In the genomic region with DNA sequence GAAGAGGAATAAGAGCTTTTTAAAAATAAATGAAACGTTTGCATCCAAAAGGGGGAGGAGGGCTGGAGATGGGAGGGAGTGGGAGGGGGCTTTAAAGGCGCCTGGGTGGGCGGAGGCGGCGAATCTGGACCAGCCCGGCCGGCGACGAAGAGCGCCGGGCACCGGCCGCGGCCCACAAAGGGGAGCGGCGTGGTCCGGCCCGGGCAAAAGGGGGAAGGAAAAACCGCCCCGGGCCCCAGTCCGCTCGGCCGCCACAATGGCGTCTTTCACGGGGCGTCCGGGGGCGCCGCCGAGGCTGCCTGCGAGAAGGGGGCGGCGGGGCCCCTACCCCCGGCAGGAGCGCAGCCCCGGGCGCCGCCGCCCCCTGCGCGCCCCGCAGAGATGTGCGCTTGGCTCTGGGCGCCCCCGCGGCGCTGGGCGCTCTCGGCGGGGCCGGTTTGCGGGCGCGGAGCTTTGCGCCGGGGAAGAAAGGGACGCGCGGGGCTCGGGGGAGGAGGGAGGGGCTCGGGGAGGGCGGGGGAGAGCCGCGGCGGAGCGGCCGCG, we compare ENCODE assay signal across 8 cellular contexts.
DNase-seq lines count a peak whose midpoint lies in the region; ATAC-seq and TF ChIP-seq lines count a peak whose summit lies in the region.

No MANE protein-coding gene starts in this region.

- POLR2A ChIA-PET in HEK293 (lab: Yijun Ruan, JAX): interaction anchor here (0.6 to 2.2 kb wide), 8 partner anchors 9 to 299 kb away, joined by 3 to 13 read pairs (median 4); a partner anchor contains a TSS
- POLR2A ChIA-PET in naive thymus-derived CD8-positive, alpha-beta T cell (lab: Charles Lee): no interaction called here

- no peaks in the 10 kb centered on the region for H3K9me3 ChIP-seq in BLaER1 treated with 17β-estradiol and CSF1 and Interleukin-3, amounts not matched to agents 10 nM and 100 nM (replicated peaks in 1 of 11)
- H3K9me3 ChIP-seq in HEK293 (ENCODE audit: control insufficient read depth, insufficient read depth, low read depth, low read length) (no peaks in the 10 kb centered on the region), iPS-18a (ENCODE audit: control insufficient read depth, low read depth, low read length) (no peaks in the 10 kb centered on the region)

- peak overlapping the region; percentile 66 to 83 (median 77) for H3K9ac ChIP-seq in BLaER1 treated with 17β-estradiol and CSF1 and Interleukin-3, amounts not matched to agents 10 nM and 100 nM
- H3K9ac ChIP-seq in iPS-18a (ENCODE audit: low read length): peak overlapping the region; percentile 81

- H3K4me3 Mint-ChIP-seq in naive thymus-derived CD8-positive, alpha-beta T cell: no peak overlapping the region

- TF ChIP-seq CTCF in HEK293 (tag by site-specific recombination; IDR thresholded peaks at IDR 0.05) (no peak), WI38 (IDR thresholded peaks at IDR 0.05; ENCODE audit: low read depth, low read length) (no peak)

- no peak for DNase-seq in activated CD4-positive, alpha-beta T cell treated with anti-CD3 and anti-CD28 coated beads, Interleukin-2, amount 50 U/mL, for 1 hour
- DNase-seq in naive thymus-derived CD8-positive, alpha-beta T cell: no peak
- no peak for DNase-seq in pons (ENCODE audit: low spot score)

- H3K4me1 Mint-ChIP-seq in naive thymus-derived CD8-positive, alpha-beta T cell: peaks cover 4 to 16% (median 14%) of the 10 kb centered on the region in 4 donors

- no peak overlapping the region for H3K27ac Mint-ChIP-seq in naive thymus-derived CD8-positive, alpha-beta T cell

- no peaks in the 10 kb centered on the region for H3K36me3 ChIP-seq in BLaER1 treated with 17β-estradiol and CSF1 and Interleukin-3, amounts not matched to agents 10 nM and 100 nM
- H3K36me3 ChIP-seq in HEK293 (ENCODE audit: control insufficient read depth in 2 of 2, insufficient read depth in 1 of 2, low read length in 2 of 2) (no peaks in the 10 kb centered on the region), iPS-18a (ENCODE audit: control insufficient read depth, low read depth, low read length) (no peaks in the 10 kb centered on the region)

- peaks cover 47 to 73% (median 65%) of the 10 kb centered on the region in 5 donors for H3K27me3 Mint-ChIP-seq in naive thymus-derived CD8-positive, alpha-beta T cell

- H3K27ac ChIP-seq in BLaER1 treated with 17β-estradiol and CSF1 and Interleukin-3, amounts not matched to agents 10 nM and 100 nM: peak overlapping the region in 8 of 11 experiments; percentile 50 to 82 (median 70); a peak in 14 of 22 replicates
- H3K27ac ChIP-seq in HEK293 (ENCODE audit: extremely low read depth, low read depth, low read length): peak overlapping the region; percentile 68; the same call in 1 of the 2 replicates
- H3K27ac ChIP-seq in iPS-18a (ENCODE audit: low read length): no peak overlapping the region
- peak overlapping the region; percentile 50 for H3K27ac ChIP-seq in temporal lobe (ENCODE audit: low read depth, low read length)

- H3K4me3 ChIP-seq in BLaER1 treated with 17β-estradiol and CSF1 and Interleukin-3, amounts not matched to agents 10 nM and 100 nM: peak overlapping the region; percentile 62 to 84 (median 72)
- H3K4me3 ChIP-seq in HEK293 (ENCODE audit: low read depth, low read length): peak overlapping the region; percentile 58
- peak overlapping the region; percentile 59 for H3K4me3 ChIP-seq in WI38 (ENCODE audit: low read depth, low read length)
- H3K4me3 ChIP-seq in iPS-18a (ENCODE audit: low read length): peak overlapping the region; percentile 74

- H3K36me3 Mint-ChIP-seq in naive thymus-derived CD8-positive, alpha-beta T cell: peaks cover 0 to 6% (median 4%) of the 10 kb centered on the region in 3 donors

- H3K4me2 ChIP-seq in BLaER1 treated with 17β-estradiol and CSF1 and Interleukin-3, amounts not matched to agents 10 nM and 100 nM: peak overlapping the region; percentile 70 to 97 (median 91)

- peaks cover 7 to 17% (median 10%) of the 10 kb centered on the region in 10 experiments for H3K4me1 ChIP-seq in BLaER1 treated with 17β-estradiol and CSF1 and Interleukin-3, amounts not matched to agents 10 nM and 100 nM
- H3K4me1 ChIP-seq in HEK293 (ENCODE audit: control insufficient read depth, insufficient read depth, low read length) (peaks cover 17% of the 10 kb centered on the region), iPS-18a (ENCODE audit: control insufficient read depth, low read depth, low read length) (peaks cover 26% of the 10 kb centered on the region)

- ATAC-seq in naive thymus-derived CD8-positive, alpha-beta T cell: no peak

- H4K20me1 ChIP-seq in BLaER1 treated with 17β-estradiol and CSF1 and Interleukin-3, amounts not matched to agents 10 nM and 100 nM: peaks cover 0 to 17% (median 0%) of the 10 kb centered on the region in 11 experiments; a peak in 6 of 22 replicates

- CTCF ChIA-PET in HEK293 (lab: Yijun Ruan, JAX): interaction anchor here (0.7 to 1.2 kb wide), 3 partner anchors 22 to 344 kb away, joined by 3 to 4 read pairs (median 3); no protein-coding TSS in a partner anchor

- H3K9me3 Mint-ChIP-seq in naive thymus-derived CD8-positive, alpha-beta T cell: peaks cover 0 to 2% (median 0%) of the 10 kb centered on the region in 9 donors

- H3K27me3 ChIP-seq in BLaER1 treated with 17β-estradiol and CSF1 and Interleukin-3, amounts not matched to agents 10 nM and 100 nM: peaks cover 71 to 96% (median 87%) of the 10 kb centered on the region in 11 experiments
- H3K27me3 ChIP-seq in iPS-18a (ENCODE audit: control insufficient read depth, insufficient read depth, low read length): peaks cover 32% of the 10 kb centered on the region

TF ChIP-seq in HEK293, 187 proteins besides CTCF, POLR2A, EP300 and RAD21 (continues in another document):
- TF ChIP-seq SP3 (tag by site-specific recombination; IDR thresholded peaks at IDR 0.05): peak; percentile 64
- TF ChIP-seq SALL2 (tag by site-specific recombination; IDR thresholded peaks at IDR 0.05; ENCODE audit: borderline replicate concordance): no peak
- no peak for TF ChIP-seq ZNF121 (tag by site-specific recombination; IDR thresholded peaks at IDR 0.05)
- peak; percentile 5; the same call in 1 of the 2 replicates for TF ChIP-seq ZBTB20 (tag by site-specific recombination; IDR thresholded peaks at IDR 0.05)
- TF ChIP-seq, protein P1, sequence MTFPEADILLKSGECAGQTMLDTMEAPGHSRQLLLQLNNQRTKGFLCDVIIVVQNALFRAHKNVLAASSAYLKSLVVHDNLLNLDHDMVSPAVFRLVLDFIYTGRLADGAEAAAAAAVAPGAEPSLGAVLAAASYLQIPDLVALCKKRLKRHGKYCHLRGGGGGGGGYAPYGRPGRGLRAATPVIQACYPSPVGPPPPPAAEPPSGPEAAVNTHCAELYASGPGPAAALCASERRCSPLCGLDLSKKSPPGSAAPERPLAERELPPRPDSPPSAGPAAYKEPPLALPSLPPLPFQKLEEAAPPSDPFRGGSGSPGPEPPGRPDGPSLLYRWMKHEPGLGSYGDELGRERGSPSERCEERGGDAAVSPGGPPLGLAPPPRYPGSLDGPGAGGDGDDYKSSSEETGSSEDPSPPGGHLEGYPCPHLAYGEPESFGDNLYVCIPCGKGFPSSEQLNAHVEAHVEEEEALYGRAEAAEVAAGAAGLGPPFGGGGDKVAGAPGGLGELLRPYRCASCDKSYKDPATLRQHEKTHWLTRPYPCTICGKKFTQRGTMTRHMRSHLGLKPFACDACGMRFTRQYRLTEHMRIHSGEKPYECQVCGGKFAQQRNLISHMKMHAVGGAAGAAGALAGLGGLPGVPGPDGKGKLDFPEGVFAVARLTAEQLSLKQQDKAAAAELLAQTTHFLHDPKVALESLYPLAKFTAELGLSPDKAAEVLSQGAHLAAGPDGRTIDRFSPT (tag by site-specific recombination; IDR thresholded peaks at IDR 0.05): no peak
- TF ChIP-seq TRIM28 (IDR thresholded peaks at IDR 0.05; ENCODE audit: borderline replicate concordance, low read length): no peak
- TF ChIP-seq ZNF654 (tag by site-specific recombination; IDR thresholded peaks at IDR 0.05; ENCODE audit: low read depth): no peak
- TF ChIP-seq ZNF169 (tag by site-specific recombination; IDR thresholded peaks at IDR 0.05): no peak
- no peak for TF ChIP-seq YY1 (tag by site-specific recombination; IDR thresholded peaks at IDR 0.05)
- TF ChIP-seq, protein P2, sequence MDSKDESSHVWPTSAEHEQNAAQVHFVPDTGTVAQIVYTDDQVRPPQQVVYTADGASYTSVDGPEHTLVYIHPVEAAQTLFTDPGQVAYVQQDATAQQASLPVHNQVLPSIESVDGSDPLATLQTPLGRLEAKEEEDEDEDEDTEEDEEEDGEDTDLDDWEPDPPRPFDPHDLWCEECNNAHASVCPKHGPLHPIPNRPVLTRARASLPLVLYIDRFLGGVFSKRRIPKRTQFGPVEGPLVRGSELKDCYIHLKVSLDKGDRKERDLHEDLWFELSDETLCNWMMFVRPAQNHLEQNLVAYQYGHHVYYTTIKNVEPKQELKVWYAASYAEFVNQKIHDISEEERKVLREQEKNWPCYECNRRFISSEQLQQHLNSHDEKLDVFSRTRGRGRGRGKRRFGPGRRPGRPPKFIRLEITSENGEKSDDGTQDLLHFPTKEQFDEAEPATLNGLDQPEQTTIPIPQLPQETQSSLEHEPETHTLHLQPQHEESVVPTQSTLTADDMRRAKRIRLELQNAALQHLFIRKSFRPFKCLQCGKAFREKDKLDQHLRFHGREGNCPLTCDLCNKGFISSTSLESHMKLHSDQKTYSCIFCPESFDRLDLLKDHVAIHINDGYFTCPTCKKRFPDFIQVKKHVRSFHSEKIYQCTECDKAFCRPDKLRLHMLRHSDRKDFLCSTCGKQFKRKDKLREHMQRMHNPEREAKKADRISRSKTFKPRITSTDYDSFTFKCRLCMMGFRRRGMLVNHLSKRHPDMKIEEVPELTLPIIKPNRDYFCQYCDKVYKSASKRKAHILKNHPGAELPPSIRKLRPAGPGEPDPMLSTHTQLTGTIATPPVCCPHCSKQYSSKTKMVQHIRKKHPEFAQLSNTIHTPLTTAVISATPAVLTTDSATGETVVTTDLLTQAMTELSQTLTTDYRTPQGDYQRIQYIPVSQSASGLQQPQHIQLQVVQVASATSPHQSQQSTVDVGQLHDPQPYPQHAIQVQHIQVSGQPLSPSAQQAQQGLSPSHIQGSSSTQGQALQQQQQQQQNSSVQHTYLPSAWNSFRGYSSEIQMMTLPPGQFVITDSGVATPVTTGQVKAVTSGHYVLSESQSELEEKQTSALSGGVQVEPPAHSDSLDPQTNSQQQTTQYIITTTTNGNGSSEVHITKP (tag by site-specific recombination; IDR thresholded peaks at IDR 0.05): peak; percentile 73
- TF ChIP-seq, protein P3, sequence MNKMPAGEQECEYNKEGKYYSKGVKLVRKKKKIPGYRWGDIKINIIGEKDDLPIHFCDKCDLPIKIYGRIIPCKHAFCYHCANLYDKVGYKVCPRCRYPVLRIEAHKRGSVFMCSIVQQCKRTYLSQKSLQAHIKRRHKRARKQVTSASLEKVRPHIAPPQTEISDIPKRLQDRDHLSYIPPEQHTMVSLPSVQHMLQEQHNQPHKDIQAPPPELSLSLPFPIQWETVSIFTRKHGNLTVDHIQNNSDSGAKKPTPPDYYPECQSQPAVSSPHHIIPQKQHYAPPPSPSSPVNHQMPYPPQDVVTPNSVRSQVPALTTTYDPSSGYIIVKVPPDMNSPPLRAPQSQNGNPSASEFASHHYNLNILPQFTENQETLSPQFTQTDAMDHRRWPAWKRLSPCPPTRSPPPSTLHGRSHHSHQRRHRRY (tag by site-specific recombination; IDR thresholded peaks at IDR 0.05): no peak
